13 cellular contexts compared by ENCODE assay signal in the genomic region with DNA sequence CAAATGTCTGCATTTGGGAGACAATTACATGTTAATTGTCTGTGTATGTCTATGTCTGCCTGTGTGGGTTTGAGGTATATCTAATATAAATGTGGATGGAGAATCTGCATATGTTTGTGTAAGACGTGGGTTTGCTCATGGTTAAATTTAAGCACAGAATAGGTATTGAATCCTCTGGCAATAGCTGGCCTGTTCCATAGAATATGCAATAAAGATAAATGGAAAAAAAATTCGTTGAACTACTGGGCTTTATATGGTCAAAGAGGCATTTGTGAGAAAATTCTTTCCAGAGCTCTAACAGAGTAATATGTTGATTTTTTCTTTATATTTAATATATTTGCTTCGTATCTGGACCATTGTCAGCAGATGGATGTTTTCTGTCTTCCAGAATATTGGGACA. TPM values are rescaled to one million over a fixed set of nuclear protein-coding genes. Genes with fewer than 3 reads are reported as not detected.
A peak's percentile ranks its signal among the peaks of the same experiment; 100 is the strongest.
DNase-seq lines count a peak whose midpoint lies in the region; ATAC-seq, FAIRE-seq and TF ChIP-seq lines count a peak whose summit lies in the region.
"Had no signal": no experiment of that assay in that cellular context is flagged by ENCODE, and none has a peak within 500 bp of the region (broad histone marks: within the 10 kb centered on the region; RNA-seq: fewer than 3 reads in every experiment).

No MANE protein-coding gene starts in this region.

- POLR2A ChIA-PET in A549 (lab: Yijun Ruan, JAX) = no interaction called here

- no peaks in the 10 kb centered on the region for H3K27me3 Mint-ChIP-seq in H9 (ENCODE audit: low read depth)
- H3K27me3 Mint-ChIP-seq in activated naive CD8-positive, alpha-beta T cell treated with anti-CD3 and anti-CD28 coated beads, Interleukin-2, amount 50 U/mL, for 24 hours = peaks cover 3% of the 10 kb centered on the region

- H3K4me1 ChIP-seq in A549 (peaks cover 13% of the 10 kb centered on the region; the same call in 2 of the 3 replicates), H9 (ENCODE audit: insufficient read depth, low read length) (no peaks in the 10 kb centered on the region; the same call in 1 of the 2 replicates), mucosa of rectum (ENCODE audit: control insufficient read depth in 2 of 2, insufficient read depth in 2 of 2, low read length in 2 of 2) (peaks cover 8 to 9% of the 10 kb centered on the region in 2 donors)

- no peaks in the 10 kb centered on the region for H4K20me1 ChIP-seq in H9 (ENCODE audit: control insufficient read depth, insufficient read depth, insufficient read length)

- peaks cover 4 to 9% of the 10 kb centered on the region in 2 donors for H3K36me3 ChIP-seq in mucosa of rectum (ENCODE audit: control insufficient read depth in 2 of 2, insufficient read depth in 2 of 2, low read length in 2 of 2)
- H3K36me3 ChIP-seq: brain microvascular endothelial cell, upper lobe of left lung had no signal

- no peak overlapping the region for H3T11ph ChIP-seq in H9 (ENCODE audit: low read length)

- no peak overlapping the region for H3K56ac ChIP-seq in H9 (ENCODE audit: insufficient read length, low read depth, low read length)

- ATAC-seq in A549 (no peak), GM19455 (IDR thresholded peaks at IDR 0.05; ENCODE audit: unreplicated experiment) (no peak), GM19467 (IDR thresholded peaks at IDR 0.05; ENCODE audit: unreplicated experiment) (no peak), HG02642 (IDR thresholded peaks at IDR 0.05; ENCODE audit: poor library complexity, unreplicated experiment) (no peak)
- ATAC-seq in activated naive CD8-positive, alpha-beta T cell treated with anti-CD3 and anti-CD28 coated beads, Interleukin-2, amount 50 U/mL, for 24 hours = no peak

- peaks cover 7% of the 10 kb centered on the region for H3K23me2 ChIP-seq in H9 (ENCODE audit: insufficient read length, low read depth, low read length, poor library complexity, severe bottlenecking)

- H2BK12ac ChIP-seq in H9 (ENCODE audit: insufficient read length, low read depth, low read length) = no peak overlapping the region

- H4K5ac ChIP-seq in H9 (ENCODE audit: insufficient read length, low read depth, low read length) = no peak overlapping the region

- H2BK20ac ChIP-seq in H9 (ENCODE audit: low read depth, low read length, poor library complexity, severe bottlenecking) = no peak overlapping the region

- H4K8ac ChIP-seq in H9 (replicated peaks; ENCODE audit: insufficient read length, low read depth, low read length) = no peak overlapping the region

- H3K27ac ChIP-seq in A549 (no peak overlapping the region), H9 (ENCODE audit: insufficient read length, low read depth, low read length) (no peak overlapping the region), mucosa of rectum (ENCODE audit: low read depth in 2 of 2, low read length in 2 of 2) (no peak overlapping the region)
- H3K27ac ChIP-seq: brain microvascular endothelial cell had no signal

- H3K4me3 Mint-ChIP-seq in H9 = peak overlapping the region; percentile 97 to 98; a peak in 4 of 5 replicates
- H3K4me3 Mint-ChIP-seq in activated naive CD8-positive, alpha-beta T cell treated with anti-CD3 and anti-CD28 coated beads, Interleukin-2, amount 50 U/mL, for 24 hours = peak overlapping the region; percentile 99

- DNase-seq in A549 (ENCODE audit: low read depth in 1 of 2, low spot score in 1 of 2) = no peak
- no peak for DNase-seq in H9
- no peak for DNase-seq in activated naive CD8-positive, alpha-beta T cell treated with anti-CD3 and anti-CD28 coated beads, Interleukin-2, amount 50 U/mL, for 24 hours
- no peak for DNase-seq in hepatic stellate cell (ENCODE audit: low spot score)
- DNase-seq: brain microvascular endothelial cell, DMS 273 treated with DMSO at 0.1 percent for 48 hours, NCI-H2029, upper lobe of left lung had no signal

- H3K4me1 Mint-ChIP-seq in H9 = peaks cover 7 to 9% of the 10 kb centered on the region in 2 experiments
- peaks cover 70% of the 10 kb centered on the region for H3K4me1 Mint-ChIP-seq in activated naive CD8-positive, alpha-beta T cell treated with anti-CD3 and anti-CD28 coated beads, Interleukin-2, amount 50 U/mL, for 24 hours

- H3K36me3 Mint-ChIP-seq in H9 (ENCODE audit: insufficient read depth in 1 of 3, low read depth in 3 of 3) = peaks cover 0 to 7% (median 0%) of the 10 kb centered on the region in 3 experiments; a peak in 2 of 7 replicates
- peaks cover 16% of the 10 kb centered on the region for H3K36me3 Mint-ChIP-seq in activated naive CD8-positive, alpha-beta T cell treated with anti-CD3 and anti-CD28 coated beads, Interleukin-2, amount 50 U/mL, for 24 hours (ENCODE audit: low read depth)

- TF ChIP-seq CTCF in A549 (IDR thresholded peaks at IDR 0.05) (no peak), H9 (conservative IDR thresholded peaks at IDR 0.05) (no peak)

- no peak overlapping the region for H3K18ac ChIP-seq in H9 (ENCODE audit: insufficient read length, low read depth, low read length)

- H2AFZ ChIP-seq in H9 (ENCODE audit: low read length) = no peak overlapping the region

- no peak overlapping the region for H2BK120ac ChIP-seq in H9 (ENCODE audit: low read depth, low read length, poor library complexity, severe bottlenecking)

- no peak overlapping the region for H2BK15ac ChIP-seq in H9 (ENCODE audit: low read depth, low read length)

- no peak overlapping the region for H4K91ac ChIP-seq in H9 (ENCODE audit: insufficient read length, low read depth, low read length)

- H3K27me3 ChIP-seq in H9 (ENCODE audit: insufficient read depth, low read length) (no peaks in the 10 kb centered on the region), mucosa of rectum (ENCODE audit: control insufficient read depth in 2 of 2, insufficient read depth in 2 of 2, low read length in 2 of 2) (no peaks in the 10 kb centered on the region)
- H3K27me3 ChIP-seq: brain microvascular endothelial cell, upper lobe of left lung had no signal

- H3K14ac ChIP-seq in H9 (ENCODE audit: insufficient read depth, low read length) = no peak overlapping the region

- H3K23ac ChIP-seq in H9 (ENCODE audit: insufficient read length, low read depth, low read length) = no peak overlapping the region

- FAIRE-seq in A549 (lab: Jason Lieb, UNC) = no peak
- FAIRE-seq: small intestine had no signal

- H2BK5ac ChIP-seq in H9 (ENCODE audit: insufficient read length, low read length) = no peak overlapping the region

- H3K79me2 ChIP-seq in H9 (ENCODE audit: insufficient read depth, low read length) = peaks cover 3% of the 10 kb centered on the region; the same call in 1 of the 2 replicates

- no peak for TF ChIP-seq POLR2A in A549 (IDR thresholded peaks at IDR 0.05; ENCODE audit: low read length)

- H2AK5ac ChIP-seq in H9 (ENCODE audit: insufficient read length, low read length) = no peak overlapping the region

- no peak for TF ChIP-seq EP300 in A549 (IDR thresholded peaks at IDR 0.05)

- no peak overlapping the region for H3K4ac ChIP-seq in H9 (ENCODE audit: low read depth, low read length)

- H3K9ac ChIP-seq in H9 (ENCODE audit: extremely low read depth, insufficient read length, low read length) (no peak overlapping the region), mucosa of rectum (ENCODE audit: low read depth in 1 of 2, low read length in 2 of 2) (no peak overlapping the region)

- no peaks in the 10 kb centered on the region for H3K9me3 ChIP-seq in A549
- no peaks in the 10 kb centered on the region for H3K9me3 ChIP-seq in H9 (ENCODE audit: control insufficient read depth, low read depth, low read length)
- no peaks in the 10 kb centered on the region for H3K9me3 ChIP-seq in mucosa of rectum (ENCODE audit: control insufficient read depth in 2 of 2, low read length in 2 of 2)
- H3K9me3 ChIP-seq: upper lobe of left lung had no signal

- H3K79me1 ChIP-seq in H9 (ENCODE audit: insufficient read depth, low read depth, low read length, poor library complexity, severe bottlenecking) = peaks cover 6% of the 10 kb centered on the region

- H3K4me3 ChIP-seq in A549 = peak overlapping the region; percentile 66; the same call in 2 of the 3 replicates
- peak overlapping the region; percentile 90 to 95 for H3K4me3 ChIP-seq in mucosa of rectum (ENCODE audit: low read length in 2 of 2)

- H3K27ac Mint-ChIP-seq in H9 = no peak overlapping the region
- no peak overlapping the region for H3K27ac Mint-ChIP-seq in activated naive CD8-positive, alpha-beta T cell treated with anti-CD3 and anti-CD28 coated beads, Interleukin-2, amount 50 U/mL, for 24 hours

- no peak for TF ChIP-seq RAD21 in A549 (conservative IDR thresholded peaks at IDR 0.05 in 1 of 2, IDR thresholded peaks at IDR 0.05 in 1 of 2)

- H3K4me2 ChIP-seq in A549 (peak overlapping the region; percentile 96), H9 (ENCODE audit: insufficient read depth, insufficient read length, low read length) (peak overlapping the region; percentile 78)

- H3K9me3 Mint-ChIP-seq in H9 = no peaks in the 10 kb centered on the region
- peaks cover 3% of the 10 kb centered on the region for H3K9me3 Mint-ChIP-seq in activated naive CD8-positive, alpha-beta T cell treated with anti-CD3 and anti-CD28 coated beads, Interleukin-2, amount 50 U/mL, for 24 hours

- WGBS in A549 (ENCODE audit: missing lambda C conversion rate) = 71% methylated on average over 3 of the region's 3 CpGs
- WGBS in H9 (ENCODE audit: extremely low coverage, insufficient read length, low lambda C conversion rate) = no CpG with 5 or more reads among the region's 3 CpGs

- CTCF ChIA-PET in A549 (lab: Yijun Ruan, JAX) = interaction anchor here (1.0 to 3.7 kb wide), 4 partner anchors 10 to 270 kb away, joined by 3 to 15 read pairs (median 5); a partner anchor contains a TSS

TF ChIP-seq in A549, 52 proteins besides CTCF, POLR2A, EP300 and RAD21 (continues in another document):
- TF ChIP-seq FOSB (CRISPR knock-in tag; IDR thresholded peaks at IDR 0.05) = no peak
- TF ChIP-seq, protein P1, sequence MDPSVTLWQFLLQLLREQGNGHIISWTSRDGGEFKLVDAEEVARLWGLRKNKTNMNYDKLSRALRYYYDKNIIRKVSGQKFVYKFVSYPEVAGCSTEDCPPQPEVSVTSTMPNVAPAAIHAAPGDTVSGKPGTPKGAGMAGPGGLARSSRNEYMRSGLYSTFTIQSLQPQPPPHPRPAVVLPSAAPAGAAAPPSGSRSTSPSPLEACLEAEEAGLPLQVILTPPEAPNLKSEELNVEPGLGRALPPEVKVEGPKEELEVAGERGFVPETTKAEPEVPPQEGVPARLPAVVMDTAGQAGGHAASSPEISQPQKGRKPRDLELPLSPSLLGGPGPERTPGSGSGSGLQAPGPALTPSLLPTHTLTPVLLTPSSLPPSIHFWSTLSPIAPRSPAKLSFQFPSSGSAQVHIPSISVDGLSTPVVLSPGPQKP (IDR thresholded peaks at IDR 0.05; ENCODE audit: low read depth, low read length) = no peak
- no peak for TF ChIP-seq ZSCAN20 (CRISPR knock-in tag; IDR thresholded peaks at IDR 0.05)
- no peak for TF ChIP-seq CBX8 (IDR thresholded peaks at IDR 0.05)
- no peak for TF ChIP-seq NFE2L2 (conservative IDR thresholded peaks at IDR 0.05; ENCODE audit: low read length)

RNA-seq across cellular contexts. Expression of a gene that starts 1.4 kb away (rescaled TPM):
- polyA plus RNA-seq in A549 (2011; rRNA removed) (27.0 and 30.1 TPM in 2 replicates), A549 (2017; fragmentation: RNase III; extraction: RNeasy Plus Mini Kit Qiagen cat#74134 plus additional on column Dnase treatment) (10.3 to 13.3 TPM (median 10.3 TPM) in 3 replicates)
- 5.0 and 5.5 TPM in 2 replicates for polyA plus RNA-seq in A549 (2012; cell fraction: cytosol; rRNA removed)
- 7.5 and 10.7 TPM in 2 replicates for polyA plus RNA-seq in A549 (2012; cell fraction: nucleus; rRNA removed)
- polyA minus RNA-seq in A549 (2011; rRNA and poly(A)+ RNA removed) = 40.9 and 48.6 TPM in 2 replicates
- total RNA-seq in H9 (2021) = 39.7 and 42.2 TPM in 2 replicates
